ENCODE assay signal across 1 cellular context in genomic region chr2:109305494-109306187, GRCh38.
TF ChIP-seq lines count a peak whose summit lies in the region.

No MANE protein-coding gene starts in this region.

TF ChIP-seq in GM23338, 12 proteins besides CTCF, POLR2A, EP300 and RAD21 (continued from another document):
- TF ChIP-seq, protein P1, sequence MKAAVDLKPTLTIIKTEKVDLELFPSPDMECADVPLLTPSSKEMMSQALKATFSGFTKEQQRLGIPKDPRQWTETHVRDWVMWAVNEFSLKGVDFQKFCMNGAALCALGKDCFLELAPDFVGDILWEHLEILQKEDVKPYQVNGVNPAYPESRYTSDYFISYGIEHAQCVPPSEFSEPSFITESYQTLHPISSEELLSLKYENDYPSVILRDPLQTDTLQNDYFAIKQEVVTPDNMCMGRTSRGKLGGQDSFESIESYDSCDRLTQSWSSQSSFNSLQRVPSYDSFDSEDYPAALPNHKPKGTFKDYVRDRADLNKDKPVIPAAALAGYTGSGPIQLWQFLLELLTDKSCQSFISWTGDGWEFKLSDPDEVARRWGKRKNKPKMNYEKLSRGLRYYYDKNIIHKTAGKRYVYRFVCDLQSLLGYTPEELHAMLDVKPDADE (IDR thresholded peaks at IDR 0.05) = no peak
- TF ChIP-seq ZNF331 (CRISPR knock-in tag; IDR thresholded peaks at IDR 0.05; ENCODE audit: low read depth) (no peak), EZH2 (IDR thresholded peaks at IDR 0.05; ENCODE audit: low read depth, unreplicated experiment) (no peak)
